ENCODE assay signal across 19 cellular contexts in the genomic region with DNA sequence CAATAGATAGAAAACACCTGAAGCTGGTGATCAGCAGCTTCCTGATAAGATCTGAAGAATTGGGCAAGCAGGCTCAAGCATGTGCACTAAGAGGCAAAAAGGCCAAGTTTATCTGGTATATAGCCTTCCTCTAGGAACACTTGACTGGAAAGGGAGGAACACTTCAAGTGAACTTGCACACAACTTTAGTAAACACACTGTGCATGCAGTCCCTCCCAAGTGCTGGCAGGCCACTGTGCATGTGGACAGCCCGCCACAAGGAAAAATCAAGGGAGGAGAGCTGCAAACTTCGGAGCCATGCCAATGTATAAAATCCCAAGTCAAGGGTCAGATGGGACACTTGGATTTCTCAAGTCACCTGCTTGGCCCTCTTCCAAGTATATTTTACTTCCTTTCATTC.
DNase-seq lines count a peak whose midpoint lies in the region; ATAC-seq and TF ChIP-seq lines count a peak whose summit lies in the region.
"Had no signal": no experiment of that assay in that cellular context is flagged by ENCODE, and none has a peak within 500 bp of the region (broad histone marks: within the 10 kb centered on the region; RNA-seq: fewer than 3 reads in every experiment).

No MANE protein-coding gene starts in this region.

- H3K27me3 ChIP-seq in GM23338 (ENCODE audit: insufficient read depth) (no peaks in the 10 kb centered on the region), left lung (no peaks in the 10 kb centered on the region), upper lobe of right lung (no peaks in the 10 kb centered on the region)
- H3K27me3 ChIP-seq: BLaER1 had no signal

- no peak for DNase-seq in GM23338 (ENCODE audit: low spot score)
- DNase-seq in left lung, result peak in 1 of 2 donors; percentile 36
- DNase-seq in progenitor cell of endocrine pancreas (ENCODE audit: low spot score, unreplicated experiment), result no peak
- DNase-seq in upper lobe of right lung, result peak; percentile 72
- no peak for DNase-seq in activated CD4-positive, alpha-beta T cell treated with anti-CD3 and anti-CD28 coated beads, Interleukin-2, amount 50 U/mL, for 48 hours
- DNase-seq: Caco-2; CD4-positive, CD25-positive, alpha-beta regulatory T cell; CD8-positive, alpha-beta T cell; DMS153; DND-41; H9 had no signal

- H3K9me3 Mint-ChIP-seq in GM23338, result peaks cover 5% of the 10 kb centered on the region
- H3K9me3 Mint-ChIP-seq in progenitor cell of endocrine pancreas (ENCODE audit: low read depth), result peaks cover 4% of the 10 kb centered on the region

- H3K27me3 Mint-ChIP-seq in GM23338 (ENCODE audit: insufficient read depth, low read depth, poor library complexity) (peaks cover 2% of the 10 kb centered on the region), progenitor cell of endocrine pancreas (no peaks in the 10 kb centered on the region)
- H3K27me3 Mint-ChIP-seq: B cell; CD4-positive, CD25-positive, alpha-beta regulatory T cell had no signal

- no peak overlapping the region for H3K4me2 ChIP-seq in GM23338
- H3K4me2 ChIP-seq: BLaER1 had no signal

- peaks cover 10% of the 10 kb centered on the region; the same call in 2 of the 3 replicates for H3K4me1 Mint-ChIP-seq in GM23338
- H3K4me1 Mint-ChIP-seq in progenitor cell of endocrine pancreas (ENCODE audit: low read depth), result no peaks in the 10 kb centered on the region
- H3K4me1 Mint-ChIP-seq: B cell; CD4-positive, CD25-positive, alpha-beta regulatory T cell had no signal

- H3K79me2 ChIP-seq in GM23338 (replicated peaks; ENCODE audit: insufficient read depth), result no peaks in the 10 kb centered on the region

- no peak overlapping the region for H3K27ac Mint-ChIP-seq in GM23338
- peak overlapping the region; percentile 10 for H3K27ac Mint-ChIP-seq in progenitor cell of endocrine pancreas
- H3K27ac Mint-ChIP-seq: B cell; CD4-positive, CD25-positive, alpha-beta regulatory T cell; CD8-positive, alpha-beta T cell; H9 had no signal

- H3K27ac ChIP-seq in GM23338 (ENCODE audit: low read depth) (no peak overlapping the region), left lung (no peak overlapping the region), upper lobe of right lung (no peak overlapping the region)
- H3K27ac ChIP-seq: 22Rv1, BLaER1, C4-2B had no signal

- no peaks in the 10 kb centered on the region for H3K9me3 ChIP-seq in left lung
- H3K9me3 ChIP-seq in upper lobe of right lung, result no peaks in the 10 kb centered on the region
- H3K9me3 ChIP-seq: Caco-2 had no signal

- H4K20me1 ChIP-seq in GM23338 (replicated peaks; ENCODE audit: insufficient read depth), result no peaks in the 10 kb centered on the region
- H4K20me1 ChIP-seq: BLaER1 had no signal

- H3K36me3 Mint-ChIP-seq in GM23338 (ENCODE audit: low read depth) (peaks cover 5% of the 10 kb centered on the region; the same call in 1 of the 3 replicates), progenitor cell of endocrine pancreas (ENCODE audit: insufficient read depth) (no peaks in the 10 kb centered on the region)
- H3K36me3 Mint-ChIP-seq: CD4-positive, CD25-positive, alpha-beta regulatory T cell; CD8-positive, alpha-beta T cell had no signal

- intact Hi-C loops in left lung (cut with DNase I) (no loop called here), upper lobe of right lung (cut with DNase I) (no loop called here)

- TF ChIP-seq CTCF in GM23338 (conservative IDR thresholded peaks at IDR 0.05; ENCODE audit: low read depth in 2 of 2) (no peak), left lung (IDR thresholded peaks at IDR 0.05) (no peak), progenitor cell of endocrine pancreas (IDR thresholded peaks at IDR 0.05; ENCODE audit: unreplicated experiment) (no peak), upper lobe of right lung (IDR thresholded peaks at IDR 0.05) (no peak)

- H3K4me3 ChIP-seq in GM23338, result no peak overlapping the region
- no peak overlapping the region for H3K4me3 ChIP-seq in left lung
- H3K4me3 ChIP-seq in upper lobe of right lung, result no peak overlapping the region
- H3K4me3 ChIP-seq: BLaER1, GM12878 had no signal

- H2AFZ ChIP-seq in GM23338, result 0 out of 2 replicates have a peak overlapping the region, but pooled peaks have one; percentile 20

- no peaks in the 10 kb centered on the region for H3K36me3 ChIP-seq in GM23338 (ENCODE audit: insufficient read depth)
- no peaks in the 10 kb centered on the region for H3K36me3 ChIP-seq in left lung
- no peaks in the 10 kb centered on the region for H3K36me3 ChIP-seq in upper lobe of right lung
- H3K36me3 ChIP-seq: BLaER1 had no signal

- no peak for ATAC-seq in GM23338
- peak; percentile 94 for ATAC-seq in left lung
- ATAC-seq in upper lobe of right lung, result peak; percentile 93
- no peak for ATAC-seq in GM19351 (IDR thresholded peaks at IDR 0.05; ENCODE audit: unreplicated experiment)
- no peak for ATAC-seq in GM18520 (IDR thresholded peaks at IDR 0.05; ENCODE audit: unreplicated experiment)
- ATAC-seq: CD8-positive, alpha-beta T cell; GM12878; HCT116 had no signal

- H3F3A ChIP-seq in GM23338 (replicated peaks; ENCODE audit: low read depth), result no peaks in the 10 kb centered on the region

- H3K4me1 ChIP-seq in GM23338 (ENCODE audit: insufficient read depth), result no peaks in the 10 kb centered on the region
- H3K4me1 ChIP-seq in left lung, result no peaks in the 10 kb centered on the region
- H3K4me1 ChIP-seq in upper lobe of right lung, result no peaks in the 10 kb centered on the region
- H3K4me1 ChIP-seq: BLaER1, Caco-2 had no signal

- H3K4me3 Mint-ChIP-seq in GM23338 (no peak overlapping the region), progenitor cell of endocrine pancreas (ENCODE audit: low read depth) (no peak overlapping the region)
- H3K4me3 Mint-ChIP-seq: B cell; CD4-positive, CD25-positive, alpha-beta regulatory T cell; CD8-positive, alpha-beta T cell; H9 had no signal

- no peaks in the 10 kb centered on the region for H3K9me2 ChIP-seq in GM23338 (ENCODE audit: insufficient read depth)

TF ChIP-seq in GM23338, 12 proteins besides CTCF, POLR2A, EP300 and RAD21:
- no peak for TF ChIP-seq CREB1 (CRISPR knock-in tag; IDR thresholded peaks at IDR 0.05; ENCODE audit: low read depth)
- TF ChIP-seq ZNF114 (CRISPR knock-in tag; IDR thresholded peaks at IDR 0.05), result no peak
- no peak for TF ChIP-seq EZH2 (IDR thresholded peaks at IDR 0.05; ENCODE audit: low read depth, unreplicated experiment)
- TF ChIP-seq ZNF462 (CRISPR knock-in tag; IDR thresholded peaks at IDR 0.05), result no peak
- TF ChIP-seq EZH2phosphoT487 (IDR thresholded peaks at IDR 0.05; ENCODE audit: unreplicated experiment), result no peak
- TF ChIP-seq ZNF331 (CRISPR knock-in tag; IDR thresholded peaks at IDR 0.05; ENCODE audit: low read depth), result no peak

Comparison
In these comparisons a context has a peak if more than half of its experiments do, and no peak if none do; other contexts are left out.
1. ATAC-seq: peak in left lung (single experiment) and upper lobe of right lung (single experiment); none in GM23338 (single experiment), GM19351 (single experiment) and GM18520 (single experiment).